34 cellular contexts compared by ENCODE assay signal in genomic region chr1:221525749-221526148, GRCh38.
"Had no signal": no experiment of that assay in that cellular context is flagged by ENCODE, and none has a peak within 500 bp of the region (broad histone marks: within the 10 kb centered on the region; RNA-seq: fewer than 3 reads in every experiment).

No MANE protein-coding gene starts in this region.

- H3K36me3 ChIP-seq: MG63 had no signal

- H3K4me2 ChIP-seq: KMS-11 had no signal

- H3K27ac ChIP-seq: KMS-11 had no signal

- H3K9me3 ChIP-seq: MG63 had no signal

- H3K9ac ChIP-seq: KMS-11 had no signal

- H3K4me3 ChIP-seq: MG63 had no signal

- H3K27me3 ChIP-seq: MG63 had no signal

- DNase-seq: Karpas-422, Kasumi-1, KG1, MG63, MM.1S, MV-4-11, NCI-H1048, NCI-H1092, NCI-H1092 treated with DMSO at 0.1 percent for 48 hours, NCI-H1105, NCI-H1105 treated with DMSO at 0.1 percent for 48 hours, NCI-H1417, NCI-H1417 treated with DMSO at 0.1 percent for 48 hours, NCI-H1436, NCI-H1436 treated with DMSO at 0.1 percent for 48 hours, NCI-H146, NCI-H1694, NCI-H1694 treated with DMSO at 0.1 percent for 48 hours, NCI-H187, NCI-H187 treated with DMSO at 0.1 percent for 48 hours, NCI-H1930, NCI-H2029, NCI-H2029 treated with DMSO at 0.1 percent for 48 hours, NCI-H2081, NCI-H2081 treated with DMSO at 0.1 percent for 48 hours, NCI-H2107, NCI-H2171, NCI-H2171 treated with DMSO at 0.1 percent for 48 hours, NCI-H2227 treated with DMSO at 0.1 percent for 48 hours, NCI-H226, NCI-H345, NCI-H446 treated with DMSO at 0.1 percent for 48 hours, NCI-H510A had no signal
